19 cellular contexts compared by ENCODE assay signal in genomic region chr20:38940644-38941043, GRCh38.
"Had no signal": no experiment of that assay in that cellular context is flagged by ENCODE, and none has a peak within 500 bp of the region (broad histone marks: within the 10 kb centered on the region; RNA-seq: fewer than 3 reads in every experiment).

No MANE protein-coding gene starts in this region.

- H3K4me1 ChIP-seq: right atrium auricular region, testis, tibial nerve, upper lobe of right lung had no signal

- H3K4me3 ChIP-seq: hepatocyte, right atrium auricular region, testis, tibial nerve, upper lobe of right lung had no signal

- H3K36me3 ChIP-seq: right atrium auricular region, tibial nerve, upper lobe of right lung had no signal

- H3K4me1 Mint-ChIP-seq: stimulated activated memory B cell treated with anti-CD40 and anti-IgM and Interleukin-4, amounts not matched to agents 10 μg/mL and 1 μg/mL and 100 μg/mL, for 72 hours had no signal

- H3K4me2 ChIP-seq: hepatocyte had no signal

- H3K9me3 ChIP-seq: neutrophil, right atrium auricular region, testis, tibial nerve, upper lobe of right lung had no signal

- H2AFZ ChIP-seq: hepatocyte had no signal

- H3K27me3 ChIP-seq: hepatocyte, neutrophil, right atrium auricular region, testis, tibial nerve, upper lobe of right lung had no signal

- ATAC-seq: effector memory CD8-positive, alpha-beta T cell; naive thymus-derived CD4-positive, alpha-beta T cell; stimulated activated memory B cell treated with anti-CD40 and anti-IgM and Interleukin-4, amounts not matched to agents 10 μg/mL and 1 μg/mL and 100 μg/mL, for 72 hours; upper lobe of right lung had no signal

- H3K4me3 Mint-ChIP-seq: dendritic cell treated with granulocyte-macrophage colony-stimulating factor and Interleukin-4, amounts not matched to agents 40 ng/mL and 50 ng/mL, for 4 days; effector memory CD8-positive, alpha-beta T cell; naive thymus-derived CD4-positive, alpha-beta T cell; nephron progenitor cell; stimulated activated memory B cell treated with anti-CD40 and anti-IgM and Interleukin-4, amounts not matched to agents 10 μg/mL and 1 μg/mL and 100 μg/mL, for 72 hours; stimulated activated naive CD8-positive, alpha-beta T cell treated with anti-CD3 and anti-CD28 coated beads, Interleukin-15, Interleukin-2, amounts not matched to agents 100 ng/mL and 50 ng/mL, for 24 hours had no signal

- FAIRE-seq: colon had no signal

- H3K36me3 Mint-ChIP-seq: stimulated activated memory B cell treated with anti-CD40 and anti-IgM and Interleukin-4, amounts not matched to agents 10 μg/mL and 1 μg/mL and 100 μg/mL, for 72 hours had no signal

- H3K27ac ChIP-seq: hepatocyte, neutrophil, right atrium auricular region, testis, tibial nerve, upper lobe of right lung had no signal

- H3K27me3 Mint-ChIP-seq: dendritic cell treated with granulocyte-macrophage colony-stimulating factor and Interleukin-4, amounts not matched to agents 40 ng/mL and 50 ng/mL, for 4 days; effector memory CD8-positive, alpha-beta T cell; naive thymus-derived CD4-positive, alpha-beta T cell; stimulated activated memory B cell treated with anti-CD40 and anti-IgM and Interleukin-4, amounts not matched to agents 10 μg/mL and 1 μg/mL and 100 μg/mL, for 72 hours; stimulated activated naive CD8-positive, alpha-beta T cell treated with anti-CD3 and anti-CD28 coated beads, Interleukin-15, Interleukin-2, amounts not matched to agents 100 ng/mL and 50 ng/mL, for 24 hours had no signal

- H3K9me3 Mint-ChIP-seq: dendritic cell treated with granulocyte-macrophage colony-stimulating factor and Interleukin-4, amounts not matched to agents 40 ng/mL and 50 ng/mL, for 4 days; effector memory CD8-positive, alpha-beta T cell; naive thymus-derived CD4-positive, alpha-beta T cell; nephron progenitor cell; stimulated activated memory B cell treated with anti-CD40 and anti-IgM and Interleukin-4, amounts not matched to agents 10 μg/mL and 1 μg/mL and 100 μg/mL, for 72 hours; stimulated activated naive CD8-positive, alpha-beta T cell treated with anti-CD3 and anti-CD28 coated beads, Interleukin-15, Interleukin-2, amounts not matched to agents 100 ng/mL and 50 ng/mL, for 24 hours had no signal

- H3K27ac Mint-ChIP-seq: dendritic cell treated with granulocyte-macrophage colony-stimulating factor and Interleukin-4, amounts not matched to agents 40 ng/mL and 50 ng/mL, for 4 days; naive thymus-derived CD4-positive, alpha-beta T cell; nephron progenitor cell; stimulated activated memory B cell treated with anti-CD40 and anti-IgM and Interleukin-4, amounts not matched to agents 10 μg/mL and 1 μg/mL and 100 μg/mL, for 72 hours; stimulated activated naive CD8-positive, alpha-beta T cell treated with anti-CD3 and anti-CD28 coated beads, Interleukin-15, Interleukin-2, amounts not matched to agents 100 ng/mL and 50 ng/mL, for 24 hours had no signal

- DNase-seq: cerebellar nuclear complex; effector memory CD8-positive, alpha-beta T cell; foreskin melanocyte; head of caudate nucleus; mammary epithelial cell; naive thymus-derived CD4-positive, alpha-beta T cell; nephron progenitor cell; stimulated activated CD4-positive, alpha-beta T cell treated with anti-CD3 and anti-CD28 coated beads, Interleukin-4, amount 100 ng/mL, for 1 hour; stimulated activated CD8-positive, alpha-beta memory T cell treated with anti-CD3 and anti-CD28 coated beads, Interleukin-4, amount 100 ng/mL, for 48 hours; testis; upper lobe of right lung had no signal
